ENCODE assay signal across 22 cellular contexts in genomic region chr7:123901111-123901510, GRCh38. TPM values are rescaled to one million over a fixed set of nuclear protein-coding genes. Genes with fewer than 3 reads are reported as not detected.
A peak's percentile ranks its signal among the peaks of the same experiment; 100 is the strongest.
DNase-seq lines count a peak whose midpoint lies in the region; ATAC-seq and TF ChIP-seq lines count a peak whose summit lies in the region.
"Had no signal": no experiment of that assay in that cellular context is flagged by ENCODE, and none has a peak within 500 bp of the region (broad histone marks: within the 10 kb centered on the region; RNA-seq: fewer than 3 reads in every experiment).

No MANE protein-coding gene starts in this region.

- H4K20me1 ChIP-seq in PC-3 (ENCODE audit: low read length), result no peaks in the 10 kb centered on the region
- H4K20me1 ChIP-seq: BLaER1 treated with 17β-estradiol and CSF1 and Interleukin-3, amounts not matched to agents 10 nM and 100 nM had no signal

- peak; percentile 39 for DNase-seq in SIG-M5 treated with dmso at 0.1 percent for 504 hours (lab: John Stamatoyannopoulos, UW; ENCODE audit: unreplicated experiment)
- no peak for DNase-seq in SIG-M5 (lab: John Stamatoyannopoulos, UW)
- DNase-seq in PC-3, result peak; percentile 69
- no peak for DNase-seq in left lung
- DNase-seq in BE2C, result no peak
- DNase-seq: CD4-positive, alpha-beta T cell; CD8-positive, alpha-beta memory T cell; DMS 273 treated with DMSO at 0.1 percent for 48 hours; DMS53; DMS79 treated with DMSO at 0.1 percent for 48 hours; GF-D8; GOT3; HFFc6 had no signal

- H3K27ac ChIP-seq in PC-3 (ENCODE audit: low read length), result no peak overlapping the region
- no peak overlapping the region for H3K27ac ChIP-seq in left lung
- H3K27ac ChIP-seq: 22Rv1; BLaER1 treated with 17β-estradiol and CSF1 and Interleukin-3, amounts not matched to agents 10 nM and 100 nM had no signal

- H3K4me2 ChIP-seq in PC-3 (ENCODE audit: low read length), result no peak overlapping the region
- H3K4me2 ChIP-seq: BLaER1 treated with 17β-estradiol and CSF1 and Interleukin-3, amounts not matched to agents 10 nM and 100 nM had no signal

- CTCF ChIA-PET in PC-3 (lab: Charles Lee), result interaction anchor here (0.6 kb wide), 1 partner anchor 258 kb away, joined by 3 read pairs; no protein-coding TSS in a partner anchor

- BruUV-seq in PC-3 (replicated peaks; lab: Mats Ljungman, UMichigan), result no TSS peak

- intact Hi-C loops in PC-3 (cut with micrococcal nuclease) (loop anchor here (1.0 kb wide), 1 partner anchor 28 kb away; no protein-coding TSS in a partner anchor), left lung (cut with DNase I) (no loop called here)

- H3K9me3 ChIP-seq in PC-3 (ENCODE audit: low read length), result no peaks in the 10 kb centered on the region
- peaks cover 0 to under 1% of the 10 kb centered on the region in 2 donors for H3K9me3 ChIP-seq in left lung
- H3K9me3 ChIP-seq in BE2C, result no peaks in the 10 kb centered on the region
- H3K9me3 ChIP-seq: HAP-1 had no signal

- no peaks in the 10 kb centered on the region for H3K36me3 ChIP-seq in PC-3 (ENCODE audit: low read depth, low read length)
- H3K36me3 ChIP-seq in left lung, result no peaks in the 10 kb centered on the region
- no peaks in the 10 kb centered on the region for H3K36me3 ChIP-seq in BE2C
- H3K36me3 ChIP-seq: BLaER1 treated with 17β-estradiol and CSF1 and Interleukin-3, amounts not matched to agents 10 nM and 100 nM; HAP-1 had no signal

- POLR2A ChIA-PET in PC-3 (lab: Charles Lee; ENCODE audit: unreplicated experiment), result interaction anchor here (0.6 kb wide), 1 partner anchor 36 kb away, joined by 5 read pairs; no protein-coding TSS in a partner anchor

- no peak overlapping the region for H3K9ac ChIP-seq in PC-3 (ENCODE audit: low read length)
- H3K9ac ChIP-seq: BLaER1 treated with 17β-estradiol and CSF1 and Interleukin-3, amounts not matched to agents 10 nM and 100 nM had no signal

- H3K4me3 ChIP-seq in PC-3 (ENCODE audit: low read length) (no peak overlapping the region), left lung (no peak overlapping the region), BE2C (ENCODE audit: low read depth, low read length) (no peak overlapping the region)
- H3K4me3 ChIP-seq: BLaER1 treated with 17β-estradiol and CSF1 and Interleukin-3, amounts not matched to agents 10 nM and 100 nM; HAP-1 had no signal

- TF ChIP-seq CTCF in PC-3 (conservative IDR thresholded peaks at IDR 0.05; ENCODE audit: low read depth, low read length), result no peak
- TF ChIP-seq CTCF in left lung (IDR thresholded peaks at IDR 0.05), result no peak
- TF ChIP-seq CTCF in BE2C (IDR thresholded peaks at IDR 0.05; ENCODE audit: low read depth, low read length), result no peak

- H3K9me2 ChIP-seq in PC-3 (replicated peaks; ENCODE audit: low read length), result no peaks in the 10 kb centered on the region

- no peak overlapping the region for H2AFZ ChIP-seq in PC-3 (ENCODE audit: low read length)

- no peaks in the 10 kb centered on the region for H3K79me2 ChIP-seq in PC-3 (ENCODE audit: low read length)

- H3K27me3 ChIP-seq in PC-3 (ENCODE audit: low read length) (no peaks in the 10 kb centered on the region), left lung (no peaks in the 10 kb centered on the region), BE2C (no peaks in the 10 kb centered on the region)
- H3K27me3 ChIP-seq: BLaER1 treated with 17β-estradiol and CSF1 and Interleukin-3, amounts not matched to agents 10 nM and 100 nM had no signal

- no peaks in the 10 kb centered on the region for H3F3A ChIP-seq in PC-3 (ENCODE audit: low read length, unreplicated experiment)

- ATAC-seq in PC-3, result peak; percentile 97
- ATAC-seq in left lung, result peak; percentile 68
- ATAC-seq in GM18870 (IDR thresholded peaks at IDR 0.05; ENCODE audit: unreplicated experiment), result no peak

- peaks cover 5% of the 10 kb centered on the region; the same call in 1 of the 2 replicates for H3K4me1 ChIP-seq in PC-3 (ENCODE audit: insufficient read depth, low read length)
- H3K4me1 ChIP-seq in left lung, result no peaks in the 10 kb centered on the region
- no peaks in the 10 kb centered on the region for H3K4me1 ChIP-seq in BE2C
- H3K4me1 ChIP-seq: HAP-1 had no signal

RNA-seq across cellular contexts. Expression of gene SPAM1, which starts 23.9 kb away (rescaled TPM):
- total RNA-seq in PC-3 (2014; rRNA removed), result not detected in 2 replicates
- not detected for total RNA-seq in left lung
- polyA plus RNA-seq in BE2C (2012; ENCODE audit: insufficient read depth, insufficient read length, low read depth), result not detected
- total RNA-seq: B cell; CD4-positive, alpha-beta T cell; CD8-positive, alpha-beta memory T cell; Daoy; G401; HFFc6 had no signal
- polyA plus RNA-seq: AG04450; CD14-positive monocyte; CD8-positive, alpha-beta memory T cell had no signal

RNA-seq across cellular contexts. Expression of gene HYAL4, which starts 56.1 kb away (rescaled TPM):
- total RNA-seq in PC-3 (2014; rRNA removed), result 0.26 and 0.98 TPM in 2 replicates
- not detected for total RNA-seq in left lung
- not detected for polyA plus RNA-seq in BE2C (2012; ENCODE audit: insufficient read depth, insufficient read length, low read depth)
- total RNA-seq: B cell; CD8-positive, alpha-beta memory T cell; G401; HFFc6 had no signal
- polyA plus RNA-seq: AG04450; CD14-positive monocyte; CD8-positive, alpha-beta memory T cell had no signal

Comparison
In these comparisons a context has a peak if more than half of its experiments do, and no peak if none do; other contexts are left out.
1. DNase-seq: peak in SIG-M5 treated with dmso at 0.1 percent for 504 hours (single experiment) and PC-3 (single experiment); none in SIG-M5 (single experiment), left lung (0 of 2) and BE2C (single experiment).